ENCODE assay signal across 8 cellular contexts in genomic region chr17:7703584-7704574, GRCh38. TPM values are rescaled to one million over a fixed set of nuclear protein-coding genes. Genes with fewer than 3 reads are reported as not detected.
DNase-seq lines count a peak whose midpoint lies in the region; ATAC-seq, FAIRE-seq and TF ChIP-seq lines count a peak whose summit lies in the region.

No MANE protein-coding gene starts in this region.

- H3K4me3 ChIP-seq in uterus: peak overlapping the region in 1 of 2 donors; percentile 44

- peak overlapping the region; percentile 62 for H3K4me3 Mint-ChIP-seq in activated T-cell treated with anti-CD3 and anti-CD28 coated beads, Interleukin-2, amount 50 U/mL, for 24 hours

- intact Hi-C loops in uterus (cut with DNase I; ENCODE audit: low total_unique reads): no loop called here

- no peaks in the 10 kb centered on the region for H3K27me3 ChIP-seq in uterus

- peaks cover 40% of the 10 kb centered on the region for H3K36me3 Mint-ChIP-seq in activated T-cell treated with anti-CD3 and anti-CD28 coated beads, Interleukin-2, amount 50 U/mL, for 24 hours (ENCODE audit: low read depth)

- no peak for TF ChIP-seq CTCF in uterus (IDR thresholded peaks at IDR 0.05)

- no peak for DNase-seq in activated T-cell treated with anti-CD3 and anti-CD28 coated beads, Interleukin-2, amount 50 U/mL, for 24 hours
- DNase-seq in activated T-cell treated with anti-CD3 and anti-CD28 coated beads, Interleukin-2, amount 50 U/mL, for 1 hour: no peak
- peak; percentile 63 for DNase-seq in fibroblast of the conjunctiva (ENCODE audit: low read depth)
- peak; percentile 64 for DNase-seq in renal cortical epithelial cell (ENCODE audit: low read depth)
- no peak for DNase-seq in HTR-8/SVneo (ENCODE audit: insufficient read length, low spot score)
- DNase-seq in uterus: no peak

- ATAC-seq in SK-N-SH treated with all-trans-retinoic acid at 6 μM for 48 hours (peak; percentile 60), GM21528 (IDR thresholded peaks at IDR 0.05; ENCODE audit: low FRiP score, unreplicated experiment) (no peak)

- no peaks in the 10 kb centered on the region for H3K9me3 Mint-ChIP-seq in activated T-cell treated with anti-CD3 and anti-CD28 coated beads, Interleukin-2, amount 50 U/mL, for 24 hours

- H3K27me3 Mint-ChIP-seq in activated T-cell treated with anti-CD3 and anti-CD28 coated beads, Interleukin-2, amount 50 U/mL, for 24 hours: peaks cover 51% of the 10 kb centered on the region

- H3K4me1 Mint-ChIP-seq in activated T-cell treated with anti-CD3 and anti-CD28 coated beads, Interleukin-2, amount 50 U/mL, for 24 hours (ENCODE audit: low read depth): peaks cover 22% of the 10 kb centered on the region

- H3K36me3 ChIP-seq in uterus: no peaks in the 10 kb centered on the region

- no peak for TF ChIP-seq POLR2A in uterus (IDR thresholded peaks at IDR 0.05)

- no peak overlapping the region for H3K27ac Mint-ChIP-seq in activated T-cell treated with anti-CD3 and anti-CD28 coated beads, Interleukin-2, amount 50 U/mL, for 24 hours

- no peak for FAIRE-seq in HTR-8/SVneo (lab: Jason Lieb, UNC)

- H3K27ac ChIP-seq in uterus: no peak overlapping the region

- H3K4me1 ChIP-seq in uterus: peaks cover 0 to 17% of the 10 kb centered on the region in 2 donors

- no peaks in the 10 kb centered on the region for H3K9me3 ChIP-seq in uterus

TF ChIP-seq in SK-N-SH treated with all-trans-retinoic acid at 6 μM for 48 hours, 23 proteins besides CTCF, POLR2A, EP300 and RAD21:
- TF ChIP-seq TCF4 (CRISPR knock-in tag; IDR thresholded peaks at IDR 0.05; ENCODE audit: borderline replicate concordance) (peak; percentile 47; the same call in 1 of the 2 replicates), BACH2 (CRISPR knock-in tag; IDR thresholded peaks at IDR 0.05; ENCODE audit: borderline replicate concordance) (no peak)

RNA-seq across cellular contexts. Expression of gene EFNB3, which starts 1.1 kb away (rescaled TPM):
- total RNA-seq in renal cortical epithelial cell (0.69 and 2.9 TPM in 2 replicates), uterus (10 to 100 TPM in 2 of 4 donors, under 1 TPM in 2; 0.26 to 13.1 (median 5.6) TPM)

RNA-seq across cellular contexts. Expression of gene DNAH2, which starts 13.7 kb away (rescaled TPM):
- total RNA-seq in renal cortical epithelial cell: 0.15 TPM in 1 of 2 replicates, not detected in the other
- 1 to 10 TPM in 1 of 4 donors, under 1 TPM in 3; under 0.01 to 1.4 (median 0.48) TPM for total RNA-seq in uterus

RNA-seq across cellular contexts. Expression of gene WRAP53, which starts 15.6 kb away (rescaled TPM):
- total RNA-seq in renal cortical epithelial cell (6.2 and 9.2 TPM in 2 replicates), uterus (1 to 10 TPM; 1.0 to 8.8 (median 6.2) TPM)

RNA-seq across cellular contexts. Expression of gene TP53, which starts 16.6 kb away (rescaled TPM):
- total RNA-seq in renal cortical epithelial cell: 29.3 and 53.8 TPM in 2 replicates
- 10 to 100 TPM in 3 of 4 donors, 1 to 10 TPM in 1; 5.9 to 58.3 (median 30.7) TPM for total RNA-seq in uterus

RNA-seq across cellular contexts. Expression of gene ATP1B2, which starts 53.2 kb away (rescaled TPM):
- total RNA-seq in renal cortical epithelial cell (0.30 TPM in 1 of 2 replicates, not detected in the other), uterus (10 to 100 TPM in 1 of 4 donors, 1 to 10 TPM in 3; 3.2 to 20.7 (median 8.0) TPM)

Comparison
In these comparisons a context has a peak if more than half of its experiments do, and no peak if none do; other contexts are left out.
1. DNase-seq: peak in fibroblast of the conjunctiva (single experiment) and renal cortical epithelial cell (single experiment); none in activated T-cell treated with anti-CD3 and anti-CD28 coated beads, Interleukin-2, amount 50 U/mL, for 24 hours (single experiment), activated T-cell treated with anti-CD3 and anti-CD28 coated beads, Interleukin-2, amount 50 U/mL, for 1 hour (single experiment), HTR-8/SVneo (single experiment) and uterus (0 of 2).